Comparison of ENCODE assay signal across 8 cellular contexts in the genomic region with DNA sequence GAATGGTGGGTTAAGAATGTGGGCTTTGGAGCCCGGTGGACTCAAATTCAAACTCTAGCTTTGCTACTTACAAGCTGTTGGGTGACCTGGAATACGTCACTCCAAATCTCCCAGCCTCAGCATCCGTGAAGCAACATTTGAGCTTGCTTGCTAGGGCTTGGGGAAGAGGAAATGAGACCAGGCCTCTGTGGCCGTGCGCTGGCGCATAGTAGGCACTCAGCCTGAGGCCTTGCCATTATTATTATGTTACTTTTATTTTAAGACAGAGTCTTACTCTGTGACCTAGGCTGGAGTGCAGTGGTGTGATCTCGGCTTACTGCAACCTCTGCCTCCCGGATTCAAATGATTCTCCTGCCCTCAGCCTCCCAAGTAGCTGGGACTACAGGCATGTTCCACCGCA.
"Had no signal": no experiment of that assay in that cellular context is flagged by ENCODE, and none has a peak within 500 bp of the region (broad histone marks: within the 10 kb centered on the region; RNA-seq: fewer than 3 reads in every experiment).

No MANE protein-coding gene starts in this region.

- H2AFZ ChIP-seq: GM23248 had no signal

- H3K4me1 ChIP-seq: HAP-1 had no signal

- H3K4me3 ChIP-seq: GM23248, HAP-1 had no signal

- H3K9ac ChIP-seq: GM23248 had no signal

- DNase-seq: GM23248, GOT3, H7, HFFc6, KG1 had no signal

- FAIRE-seq: HTR-8/SVneo had no signal

- H3K9me3 ChIP-seq: HAP-1 had no signal

- H3K27ac ChIP-seq: GM23248 had no signal

- ATAC-seq: HCT116 had no signal
